ENCODE assay signal across 26 cellular contexts in the genomic region with DNA sequence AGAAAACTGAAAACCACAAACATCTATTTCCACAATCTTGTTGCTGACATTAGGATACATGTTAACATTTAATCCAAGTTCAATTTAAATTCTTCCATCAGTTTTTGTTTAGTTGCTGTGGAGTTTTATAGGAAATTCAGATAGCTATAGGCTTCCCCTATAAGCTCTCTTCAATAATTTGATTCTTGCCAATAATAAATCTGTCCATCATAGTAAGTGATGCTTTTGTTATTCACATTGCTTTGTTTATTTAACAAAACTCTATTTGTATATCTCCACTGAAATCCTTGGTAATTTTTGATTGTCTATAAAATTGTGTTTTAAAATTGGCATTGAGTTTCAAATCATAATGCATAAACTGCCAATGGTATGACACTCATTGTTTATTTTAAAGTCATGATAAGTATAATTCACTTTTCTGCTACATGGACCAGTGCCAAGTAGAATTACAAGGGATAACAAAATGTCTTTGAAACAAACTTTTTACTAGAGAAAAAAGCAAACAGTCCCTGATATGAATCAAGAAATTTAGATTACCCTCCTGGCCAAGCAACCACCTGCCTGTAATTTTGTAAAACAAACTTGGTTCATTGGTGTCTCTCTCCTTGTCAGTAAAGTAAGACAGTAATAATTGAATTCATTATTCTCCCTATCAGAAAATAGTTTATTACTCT.
A peak's percentile ranks its signal among the peaks of the same experiment; 100 is the strongest.
DNase-seq lines count a peak whose midpoint lies in the region; ATAC-seq, FAIRE-seq and TF ChIP-seq lines count a peak whose summit lies in the region.
"Had no signal": no experiment of that assay in that cellular context is flagged by ENCODE, and none has a peak within 500 bp of the region (broad histone marks: within the 10 kb centered on the region; RNA-seq: fewer than 3 reads in every experiment).

No MANE protein-coding gene starts in this region.

- no peak for TF ChIP-seq RAD21 in K562 (CRISPR knock-in tag; conservative IDR thresholded peaks at IDR 0.05 in 1 of 2, IDR thresholded peaks at IDR 0.05 in 1 of 2)

- no peak overlapping the region for H2AFZ ChIP-seq in K562 (ENCODE audit: low read depth, low read length)

- H3K4me1 ChIP-seq in K562 (replicated peaks in 1 of 2; ENCODE audit: control insufficient read depth in 2 of 2, insufficient read depth in 2 of 2, low read length in 2 of 2): no peaks in the 10 kb centered on the region
- no peaks in the 10 kb centered on the region for H3K4me1 ChIP-seq in prostate gland (replicated peaks)
- H3K4me1 ChIP-seq: A549; BLaER1 treated with 17β-estradiol and CSF1 and Interleukin-3, amounts not matched to agents 10 nM and 100 nM; Caco-2; HAP-1 had no signal

- H3K4me3 Mint-ChIP-seq in activated CD4-positive, alpha-beta T cell treated with anti-CD3 and anti-CD28 coated beads, Interleukin-2, amount 10 ng/mL, durations not matched to agents 7 days and 5 days: no peak overlapping the region
- H3K4me3 Mint-ChIP-seq: CD4-positive, alpha-beta memory T cell; IgD-negative memory B cell had no signal

- H3K4me3 ChIP-seq in K562 (no peak overlapping the region), prostate gland (no peak overlapping the region)
- H3K4me3 ChIP-seq: A549; BLaER1 treated with 17β-estradiol and CSF1 and Interleukin-3, amounts not matched to agents 10 nM and 100 nM; HAP-1 had no signal

- no TSS peak for BruUV-seq in K562 (replicated peaks; lab: Mats Ljungman, UMichigan)

- no peaks in the 10 kb centered on the region; the same call in 1 of the 2 replicates for H3K9me3 ChIP-seq in K562 (replicated peaks; ENCODE audit: control insufficient read depth, insufficient read depth, low read depth, low read length)
- H3K9me3 ChIP-seq in prostate gland: no peaks in the 10 kb centered on the region
- H3K9me3 ChIP-seq: A549; BLaER1 treated with 17β-estradiol and CSF1 and Interleukin-3, amounts not matched to agents 10 nM and 100 nM; Caco-2; HAP-1 had no signal

- POLR2A ChIA-PET in HEK293T (lab: Yijun Ruan, JAX): no interaction called here
- POLR2A ChIA-PET in K562 (lab: Yijun Ruan, JAX): interaction anchor here (0.5 kb wide), 1 partner anchor 123 kb away, joined by 3 read pairs; no protein-coding TSS in a partner anchor
- POLR2A ChIA-PET in activated CD4-positive, alpha-beta T cell treated with anti-CD3 and anti-CD28 coated beads, Interleukin-2, amount 10 ng/mL, durations not matched to agents 7 days and 5 days (lab: Charles Lee): no interaction called here

- H3K36me3 ChIP-seq in K562 (ENCODE audit: control insufficient read depth, insufficient read depth, low read length): no peaks in the 10 kb centered on the region
- H3K36me3 ChIP-seq in prostate gland: no peaks in the 10 kb centered on the region
- H3K36me3 ChIP-seq: BLaER1 treated with 17β-estradiol and CSF1 and Interleukin-3, amounts not matched to agents 10 nM and 100 nM; HAP-1 had no signal

- H3K27me3 ChIP-seq in K562 (ENCODE audit: control insufficient read depth in 2 of 2, insufficient read depth in 2 of 2, low read length in 2 of 2) (no peaks in the 10 kb centered on the region), prostate gland (replicated peaks; ENCODE audit: insufficient read depth) (no peaks in the 10 kb centered on the region)
- H3K27me3 ChIP-seq: BLaER1 treated with 17β-estradiol and CSF1 and Interleukin-3, amounts not matched to agents 10 nM and 100 nM had no signal

- no peak for DNase-seq in HEK293T (ENCODE audit: extremely low spot score)
- peak; percentile 80 for DNase-seq in NCI-H69 (lab: John Stamatoyannopoulos, UW)
- DNase-seq in K562 (ENCODE audit: extremely low read depth in 1 of 4, low spot score in 3 of 4): no peak
- DNase-seq in prostate gland (ENCODE audit: low spot score): no peak
- DNase-seq in activated effector memory CD4-positive, alpha-beta T cell treated with anti-CD3 and anti-CD28 coated beads, Interleukin-2, amount 50 U/mL, for 16 hours: no peak
- DNase-seq in activated CD4-positive, alpha-beta T cell treated with anti-CD3 and anti-CD28 coated beads, Interleukin-2, amount 10 ng/mL, durations not matched to agents 7 days and 5 days: no peak
- DNase-seq: AML-193; Caco-2; CD4-positive, alpha-beta memory T cell; GOT3; NCI-H1092; NCI-H1694 treated with DMSO at 0.1 percent for 48 hours; NCI-H2171 treated with DMSO at 0.1 percent for 48 hours; NCI-H345; NCI-H510A treated with DMSO at 0.1 percent for 48 hours; NCI-H82; SHP77; T-helper 1 cell had no signal

- no peak for TF ChIP-seq POLR2A in K562 (conservative IDR thresholded peaks at IDR 0.05)
- no peak for TF ChIP-seq POLR2A in prostate gland (IDR thresholded peaks at IDR 0.05)

- no peaks in the 10 kb centered on the region for H3K36me3 Mint-ChIP-seq in activated CD4-positive, alpha-beta T cell treated with anti-CD3 and anti-CD28 coated beads, Interleukin-2, amount 10 ng/mL, durations not matched to agents 7 days and 5 days (ENCODE audit: low read depth)
- H3K36me3 Mint-ChIP-seq: CD4-positive, alpha-beta memory T cell; IgD-negative memory B cell had no signal

- CTCF ChIA-PET in HEK293T (lab: Yijun Ruan, JAX): no interaction called here
- CTCF ChIA-PET in K562 (lab: Yijun Ruan, JAX; ENCODE audit: low intra/inter-chr PET ratio): no interaction called here
- CTCF ChIA-PET in activated CD4-positive, alpha-beta T cell treated with anti-CD3 and anti-CD28 coated beads, Interleukin-2, amount 10 ng/mL, durations not matched to agents 7 days and 5 days (lab: Charles Lee): no interaction called here

- H3K79me2 ChIP-seq in K562 (ENCODE audit: control insufficient read depth, insufficient read depth, low read length): no peaks in the 10 kb centered on the region

- no peak for FAIRE-seq in K562 (lab: Jason Lieb, UNC)
- FAIRE-seq: A549, G401.6 had no signal

- H3K27ac ChIP-seq in 22Rv1 (0 out of 2 replicates have a peak overlapping the region, but pooled peaks have one; percentile 4), K562 (ENCODE audit: extremely low read depth, low read depth, low read length) (no peak overlapping the region), prostate gland (no peak overlapping the region)
- H3K27ac ChIP-seq: A549; BLaER1 treated with 17β-estradiol and CSF1 and Interleukin-3, amounts not matched to agents 10 nM and 100 nM; RWPE1 had no signal

- intact Hi-C loops in K562 (cut with micrococcal nuclease) (no loop called here), prostate gland (cut with DNase I) (no loop called here)

- no peaks in the 10 kb centered on the region for H3K9me3 Mint-ChIP-seq in activated CD4-positive, alpha-beta T cell treated with anti-CD3 and anti-CD28 coated beads, Interleukin-2, amount 10 ng/mL, durations not matched to agents 7 days and 5 days

- no peak overlapping the region for H3K27ac Mint-ChIP-seq in activated CD4-positive, alpha-beta T cell treated with anti-CD3 and anti-CD28 coated beads, Interleukin-2, amount 10 ng/mL, durations not matched to agents 7 days and 5 days
- H3K27ac Mint-ChIP-seq: CD4-positive, alpha-beta memory T cell; IgD-negative memory B cell had no signal

- H4K20me1 ChIP-seq in K562 (replicated peaks; ENCODE audit: control insufficient read depth, insufficient read depth, low read length): no peaks in the 10 kb centered on the region
- H4K20me1 ChIP-seq: BLaER1 treated with 17β-estradiol and CSF1 and Interleukin-3, amounts not matched to agents 10 nM and 100 nM had no signal

- no peaks in the 10 kb centered on the region for H3K27me3 Mint-ChIP-seq in activated CD4-positive, alpha-beta T cell treated with anti-CD3 and anti-CD28 coated beads, Interleukin-2, amount 10 ng/mL, durations not matched to agents 7 days and 5 days
- H3K27me3 Mint-ChIP-seq: CD4-positive, alpha-beta memory T cell; IgD-negative memory B cell had no signal

- no peak overlapping the region for H3K4me2 ChIP-seq in K562 (ENCODE audit: insufficient read depth, low read length)
- H3K4me2 ChIP-seq: A549; BLaER1 treated with 17β-estradiol and CSF1 and Interleukin-3, amounts not matched to agents 10 nM and 100 nM had no signal

- H3K9ac ChIP-seq in K562 (ENCODE audit: insufficient read depth in 1 of 2, low read depth in 2 of 2, low read length in 2 of 2): no peak overlapping the region
- H3K9ac ChIP-seq: BLaER1 treated with 17β-estradiol and CSF1 and Interleukin-3, amounts not matched to agents 10 nM and 100 nM had no signal

- H3K4me1 Mint-ChIP-seq in activated CD4-positive, alpha-beta T cell treated with anti-CD3 and anti-CD28 coated beads, Interleukin-2, amount 10 ng/mL, durations not matched to agents 7 days and 5 days: no peaks in the 10 kb centered on the region
- H3K4me1 Mint-ChIP-seq: CD4-positive, alpha-beta memory T cell; IgD-negative memory B cell had no signal

- no peak for ATAC-seq in K562
- ATAC-seq: A549, Panc1 had no signal

- TF ChIP-seq EP300 in K562 (IDR thresholded peaks at IDR 0.05; ENCODE audit: low read length): no peak

- no peaks in the 10 kb centered on the region for H3K9me1 ChIP-seq in K562 (ENCODE audit: control insufficient read depth, insufficient read depth, low read length)

- in situ Hi-C loops in K562 (cut with MboI): no loop called here

- no peak for TF ChIP-seq CTCF in 22Rv1 (IDR thresholded peaks at IDR 0.05)
- no peak for TF ChIP-seq CTCF in K562 (IDR thresholded peaks at IDR 0.05 in 2 of 3, conservative IDR thresholded peaks at IDR 0.05 in 1 of 3; ENCODE audit: insufficient read depth in 2 of 3, low read depth in 1 of 3, low read length in 3 of 3)
- no peak for TF ChIP-seq CTCF in prostate gland (IDR thresholded peaks at IDR 0.05)

TF ChIP-seq in HEK293T, 16 proteins besides CTCF, POLR2A, EP300 and RAD21:
- TF ChIP-seq FOXK2 (IDR thresholded peaks at IDR 0.05) (no peak), BHLHE40 (IDR thresholded peaks at IDR 0.05; ENCODE audit: borderline replicate concordance) (no peak)
- TF ChIP-seq, protein P1, sequence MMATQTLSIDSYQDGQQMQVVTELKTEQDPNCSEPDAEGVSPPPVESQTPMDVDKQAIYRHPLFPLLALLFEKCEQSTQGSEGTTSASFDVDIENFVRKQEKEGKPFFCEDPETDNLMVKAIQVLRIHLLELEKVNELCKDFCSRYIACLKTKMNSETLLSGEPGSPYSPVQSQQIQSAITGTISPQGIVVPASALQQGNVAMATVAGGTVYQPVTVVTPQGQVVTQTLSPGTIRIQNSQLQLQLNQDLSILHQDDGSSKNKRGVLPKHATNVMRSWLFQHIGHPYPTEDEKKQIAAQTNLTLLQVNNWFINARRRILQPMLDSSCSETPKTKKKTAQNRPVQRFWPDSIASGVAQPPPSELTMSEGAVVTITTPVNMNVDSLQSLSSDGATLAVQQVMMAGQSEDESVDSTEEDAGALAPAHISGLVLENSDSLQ (IDR thresholded peaks at IDR 0.05): peak; percentile 52

TF ChIP-seq in K562, 482 proteins besides CTCF, POLR2A, EP300 and RAD21:
- TF ChIP-seq ZNF76 (CRISPR knock-in tag; IDR thresholded peaks at IDR 0.05; ENCODE audit: borderline replicate concordance): no peak
- 0 out of 2 replicates have a peak, but pooled peaks have one; percentile 41 for TF ChIP-seq RBM14 (IDR thresholded peaks at IDR 0.05; ENCODE audit: borderline replicate concordance, insufficient read depth, low read depth, low read length)
